26 cellular contexts compared by ENCODE assay signal in the genomic region with DNA sequence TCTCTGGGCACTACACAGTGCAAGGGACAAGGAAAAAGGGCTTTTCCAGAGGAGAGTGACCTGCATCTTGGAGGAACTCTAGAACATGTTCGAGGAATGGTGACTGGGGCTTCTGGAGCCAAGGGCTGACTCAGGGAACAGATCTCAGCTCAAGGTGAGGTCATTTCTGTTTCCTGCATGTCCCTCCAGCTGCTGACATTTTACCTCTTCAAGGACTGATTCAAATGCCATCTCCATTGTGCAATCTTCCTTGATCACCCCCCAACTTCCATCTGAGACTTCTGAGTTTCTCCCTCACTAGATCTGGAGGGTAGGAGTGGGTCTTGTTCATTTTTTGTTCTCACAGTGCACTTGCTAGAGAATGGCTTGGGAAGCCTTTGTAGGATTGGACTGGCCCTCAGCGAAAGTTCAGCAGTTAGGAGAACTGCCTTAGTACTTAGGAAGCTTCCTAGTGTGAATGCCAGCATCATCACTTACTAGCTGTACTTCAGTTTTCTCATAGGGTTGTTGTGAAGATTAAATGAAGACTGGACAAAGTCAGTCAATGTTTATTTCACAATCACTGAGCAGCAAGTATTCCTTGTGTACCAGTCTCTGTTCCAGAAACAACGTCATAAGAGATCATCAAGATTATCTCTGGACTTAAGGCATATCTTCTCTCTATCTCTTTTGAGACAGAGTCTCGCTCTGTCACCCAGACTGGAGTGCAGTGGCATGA. TPM values are rescaled to one million over a fixed set of nuclear protein-coding genes. Genes with fewer than 3 reads are reported as not detected.
DNase-seq lines count a peak whose midpoint lies in the region; ATAC-seq and TF ChIP-seq lines count a peak whose summit lies in the region.
"Had no signal": no experiment of that assay in that cellular context is flagged by ENCODE, and none has a peak within 500 bp of the region (broad histone marks: within the 10 kb centered on the region; RNA-seq: fewer than 3 reads in every experiment).

No MANE protein-coding gene starts in this region.

- no peaks in the 10 kb centered on the region for H3K9me3 ChIP-seq in neuronal stem cell (replicated peaks in 1 of 2; ENCODE audit: control insufficient read depth in 2 of 2, insufficient read depth in 1 of 2, low read depth in 1 of 2, low read length in 2 of 2)
- H3K9me3 ChIP-seq: mucosa of descending colon, neutrophil, spleen, upper lobe of left lung had no signal

- H3K27ac ChIP-seq in RWPE1 (peak overlapping the region; percentile 3; the same call in 1 of the 2 replicates), epithelial cell of prostate (peak overlapping the region; percentile 52), neuronal stem cell (replicated peaks; ENCODE audit: low read length) (no peak overlapping the region)
- H3K27ac ChIP-seq: brain microvascular endothelial cell, KMS-11, neutrophil, upper lobe of left lung had no signal

- no peaks in the 10 kb centered on the region for H3K9me3 Mint-ChIP-seq in neural crest cell
- H3K9me3 Mint-ChIP-seq: activated naive CD8-positive, alpha-beta T cell treated with anti-CD3 and anti-CD28 coated beads, Interleukin-2, amount 10 ng/mL, durations not matched to agents 7 days and 5 days; CD8-positive, alpha-beta T cell; stimulated activated naive CD8-positive, alpha-beta T cell treated with anti-CD3 and anti-CD28 coated beads, Interleukin-15, amount 100 ng/mL, for 72 hours had no signal

- no peak overlapping the region for H2AFZ ChIP-seq in neuronal stem cell (ENCODE audit: low read length)

- H2BK15ac ChIP-seq in neuronal stem cell (ENCODE audit: low read length): no peak overlapping the region

- no peak overlapping the region for H3K4ac ChIP-seq in neuronal stem cell (ENCODE audit: low read length)

- H3K14ac ChIP-seq in neuronal stem cell (ENCODE audit: low read length): no peak overlapping the region

- CTCF ChIA-PET in RWPE1 (lab: Yijun Ruan, JAX): interaction anchor here (0.5 kb wide), 1 partner anchor 17 kb away, joined by 4 read pairs; no protein-coding TSS in a partner anchor

- H3K4me1 Mint-ChIP-seq in neural crest cell: peaks cover 23% of the 10 kb centered on the region

- no peak overlapping the region for H3K23ac ChIP-seq in neuronal stem cell (ENCODE audit: low read depth, low read length, poor library complexity)

- H4K8ac ChIP-seq in neuronal stem cell (ENCODE audit: low read depth, low read length): no peak overlapping the region

- no peak for ATAC-seq in GM18907 (IDR thresholded peaks at IDR 0.05; ENCODE audit: unreplicated experiment)
- ATAC-seq: CD8-positive, alpha-beta T cell; mucosa of descending colon; stimulated activated naive CD8-positive, alpha-beta T cell treated with anti-CD3 and anti-CD28 coated beads, Interleukin-15, amount 100 ng/mL, for 72 hours had no signal

- peaks cover 0 to 10% (median 0%) of the 10 kb centered on the region in 3 experiments for H3K27me3 ChIP-seq in neuronal stem cell (ENCODE audit: control insufficient read depth in 3 of 3, insufficient read depth in 3 of 3, low read depth in 1 of 3, low read length in 3 of 3)
- H3K27me3 ChIP-seq: brain microvascular endothelial cell, spleen, upper lobe of left lung had no signal

- WGBS in neuronal stem cell (ENCODE audit: extremely low coverage in 2 of 2, insufficient read length in 2 of 2, insufficient replicate concordance in 1 of 2), 2 donors: no CpG with 5 or more reads among the region's 4 CpGs

- no peak overlapping the region for H4K91ac ChIP-seq in neuronal stem cell (ENCODE audit: low read depth, low read length, poor library complexity)

- H3K36me3 ChIP-seq in neuronal stem cell (replicated peaks in 1 of 2; ENCODE audit: control insufficient read depth in 2 of 2, insufficient read depth in 2 of 2, low read length in 2 of 2): no peaks in the 10 kb centered on the region
- H3K36me3 ChIP-seq: brain microvascular endothelial cell, neutrophil, spleen, upper lobe of left lung had no signal

- no peaks in the 10 kb centered on the region for H3K36me3 Mint-ChIP-seq in neural crest cell (ENCODE audit: low read depth)

- peaks cover 3 to 6% of the 10 kb centered on the region in 2 donors for H3K4me1 ChIP-seq in neuronal stem cell (ENCODE audit: control insufficient read depth in 2 of 2, insufficient read depth in 1 of 2, low read depth in 1 of 2, low read length in 2 of 2)

- DNase-seq in HT1080 (ENCODE audit: low read depth) (peak; percentile 30), RWPE1 (ENCODE audit: low spot score) (no peak), epithelial cell of prostate (ENCODE audit: low read depth, low spot score) (no peak), neural crest cell (ENCODE audit: low read depth, low spot score) (no peak), DMS53 treated with DMSO at 0.1 percent for 48 hours (lab: John Stamatoyannopoulos, UW; ENCODE audit: unreplicated experiment) (no peak), neuronal stem cell (ENCODE audit: low spot score) (no peak)
- DNase-seq: activated CD4-positive, alpha-beta T cell treated with anti-CD3 and anti-CD28 coated beads for 1 hour; activated naive CD8-positive, alpha-beta T cell treated with anti-CD3 and anti-CD28 coated beads, Interleukin-2, amount 10 ng/mL, durations not matched to agents 7 days and 5 days; brain microvascular endothelial cell; CD8-positive, alpha-beta T cell; cortex of kidney; DMS53; GOT3; mucosa of descending colon; NCI-H1105; NCI-H2081 treated with DMSO at 0.1 percent for 48 hours; NCI-H524 treated with DMSO at 0.1 percent for 48 hours; RPMI8226; spleen; stimulated activated CD4-positive, alpha-beta T cell treated with anti-CD3 and anti-CD28 coated beads, Interleukin-4, amount 100 ng/mL, for 24 hours; stimulated activated naive CD8-positive, alpha-beta T cell treated with anti-CD3 and anti-CD28 coated beads, Interleukin-15, amount 100 ng/mL, for 72 hours; upper lobe of left lung had no signal

- no peaks in the 10 kb centered on the region for H3K79me1 ChIP-seq in neuronal stem cell (ENCODE audit: low read depth, low read length)

- no peak overlapping the region for H3K4me2 ChIP-seq in neuronal stem cell (ENCODE audit: insufficient read depth, low read length, poor library complexity, severe bottlenecking)
- H3K4me2 ChIP-seq: KMS-11 had no signal

- no peak overlapping the region for H2AK5ac ChIP-seq in neuronal stem cell (ENCODE audit: low read depth, low read length)

- H3K4me3 ChIP-seq in neuronal stem cell (ENCODE audit: low read length in 2 of 2): no peak overlapping the region
- H3K4me3 ChIP-seq: mucosa of descending colon, spleen, upper lobe of left lung had no signal

- H3K27me3 Mint-ChIP-seq in neural crest cell (ENCODE audit: low read depth): no peaks in the 10 kb centered on the region
- H3K27me3 Mint-ChIP-seq: activated naive CD8-positive, alpha-beta T cell treated with anti-CD3 and anti-CD28 coated beads, Interleukin-2, amount 10 ng/mL, durations not matched to agents 7 days and 5 days; stimulated activated naive CD8-positive, alpha-beta T cell treated with anti-CD3 and anti-CD28 coated beads, Interleukin-15, amount 100 ng/mL, for 72 hours had no signal

- no peak overlapping the region for H3K9ac ChIP-seq in neuronal stem cell (ENCODE audit: low read depth, low read length, poor library complexity)
- H3K9ac ChIP-seq: KMS-11 had no signal

- H2BK12ac ChIP-seq in neuronal stem cell (ENCODE audit: low read length): no peak overlapping the region

- no peak overlapping the region for H3K27ac Mint-ChIP-seq in neural crest cell (ENCODE audit: unreplicated experiment)
- H3K27ac Mint-ChIP-seq: activated naive CD8-positive, alpha-beta T cell treated with anti-CD3 and anti-CD28 coated beads, Interleukin-2, amount 10 ng/mL, durations not matched to agents 7 days and 5 days; CD8-positive, alpha-beta T cell had no signal

- POLR2A ChIA-PET in RWPE1 (lab: Yijun Ruan, JAX; ENCODE audit: low non-redundant PET): no interaction called here

- no peak overlapping the region for H2BK120ac ChIP-seq in neuronal stem cell (ENCODE audit: low read depth, low read length)

- H2BK5ac ChIP-seq in neuronal stem cell (ENCODE audit: low read length): no peak overlapping the region

- H3K18ac ChIP-seq in neuronal stem cell (ENCODE audit: low read length): no peak overlapping the region

- TF ChIP-seq CTCF in RWPE1 (conservative IDR thresholded peaks at IDR 0.05; ENCODE audit: low read depth) (no peak), neural crest cell (conservative IDR thresholded peaks at IDR 0.05) (no peak)

- H3K4me3 Mint-ChIP-seq in neural crest cell: peak overlapping the region; percentile 81

RNA-seq across cellular contexts. Expression of gene IDH3A, which starts 2.6 kb away (rescaled TPM):
- total RNA-seq in HT1080 (2014; rRNA removed; shearing (Covaris generic)): 48.9 and 74.8 TPM in 2 replicates
- polyA plus RNA-seq in HT1080 (2015; cell fraction: cytosol; rRNA removed): 55.5 and 66.0 TPM in 2 replicates
- polyA plus RNA-seq in HT1080 (2015; cell fraction: nucleus; rRNA removed): 56.1 and 63.3 TPM in 2 replicates
- 41.5 and 47.9 TPM in 2 replicates for total RNA-seq in neural crest cell
- polyA plus RNA-seq in neuronal stem cell (2013, experiment 1 of 2): 8.8 TPM
- polyA plus RNA-seq in neuronal stem cell (2013, experiment 2 of 2): 7.7 TPM

RNA-seq across cellular contexts. Expression of gene CIB2, which starts 15.4 kb away (rescaled TPM):
- total RNA-seq in HT1080 (2014; rRNA removed; shearing (Covaris generic)): 0.08 TPM in 1 of 2 replicates, not detected in the other
- 0.80 TPM in 1 of 2 replicates, not detected in the other for polyA plus RNA-seq in HT1080 (2015; cell fraction: cytosol; rRNA removed)
- not detected in 2 replicates for polyA plus RNA-seq in HT1080 (2015; cell fraction: nucleus; rRNA removed)
- 36.5 and 37.7 TPM in 2 replicates for total RNA-seq in neural crest cell
- 47.7 TPM for polyA plus RNA-seq in neuronal stem cell (2013, experiment 1 of 2)
- 46.0 TPM for polyA plus RNA-seq in neuronal stem cell (2013, experiment 2 of 2)

RNA-seq across cellular contexts. Expression of gene SH2D7, which starts 54.2 kb away (rescaled TPM):
- not detected in 2 replicates for total RNA-seq in HT1080 (2014; rRNA removed; shearing (Covaris generic))
- not detected in 2 replicates for polyA plus RNA-seq in HT1080 (2015; cell fraction: cytosol; rRNA removed)
- polyA plus RNA-seq in HT1080 (2015; cell fraction: nucleus; rRNA removed): not detected in 2 replicates
- not detected in 2 replicates for total RNA-seq in neural crest cell
- polyA plus RNA-seq in neuronal stem cell (2013, experiment 1 of 2): not detected
- not detected for polyA plus RNA-seq in neuronal stem cell (2013, experiment 2 of 2)
- total RNA-seq: CD8-positive, alpha-beta T cell; pulmonary artery endothelial cell; spleen had no signal
- polyA plus RNA-seq: spleen had no signal

Comparison
In these comparisons a context has a peak if more than half of its experiments do, and no peak if none do; other contexts are left out.
1. RNA of gene CIB2, which starts 15.4 kb away (total RNA-seq): 36.5 to 37.7 TPM in neural crest cell; 0.08 TPM in HT1080; every median in the first group is over 10 times any median in the second.